In genomic region chr11:35663408-35663702, GRCh38 we compare ENCODE assay signal across 8 cellular contexts. TPM values are rescaled to one million over a fixed set of nuclear protein-coding genes. Genes with fewer than 3 reads are reported as not detected.
DNase-seq lines count a peak whose midpoint lies in the region; ATAC-seq and TF ChIP-seq lines count a peak whose summit lies in the region.

No MANE protein-coding gene starts in this region.

- TSS peak; percentile 33 for BruUV-seq in MCF 10A (replicated peaks; lab: Mats Ljungman, UMichigan)

- no peak for ATAC-seq in left ventricle myocardium superior
- ATAC-seq in aorta (ENCODE audit: low FRiP score) = no peak
- no peak for ATAC-seq in activated CD4-positive, CD25-positive, alpha-beta regulatory T cell treated with anti-CD3 and anti-CD28 coated beads, Interleukin-2, amount 50 U/mL, for 24 hours
- ATAC-seq in GM21360 (IDR thresholded peaks at IDR 0.05; ENCODE audit: unreplicated experiment) = no peak
- no peak for ATAC-seq in GM19023 (IDR thresholded peaks at IDR 0.05; ENCODE audit: unreplicated experiment)

- POLR2A ChIA-PET in MCF 10A (lab: Yijun Ruan, JAX) = interaction anchor here (1.1 to 5.2 kb wide), 4 partner anchors 12 to 44 kb away, joined by 3 to 69 read pairs (median 8); partner anchors contain the start of gene FJX1

- CTCF ChIA-PET in MCF 10A (lab: Yijun Ruan, JAX) = interaction anchor here (0.8 kb wide), 2 partner anchors 20 to 128 kb away, joined by 4 to 5 read pairs; no protein-coding TSS in a partner anchor

- H3K4me1 Mint-ChIP-seq in MCF 10A (ENCODE audit: insufficient read depth, unreplicated experiment) (peaks cover 25% of the 10 kb centered on the region), mesothelial cell of epicardium (peaks cover 30% of the 10 kb centered on the region)

- peaks cover 16% of the 10 kb centered on the region for H3K36me3 ChIP-seq in left ventricle myocardium inferior
- H3K36me3 ChIP-seq in aorta (ENCODE audit: control insufficient read depth in 1 of 2, insufficient read depth in 2 of 2, low read length in 1 of 2) = no peaks in the 10 kb centered on the region

- intact Hi-C loops in left ventricle myocardium inferior (cut with micrococcal nuclease) (no loop called here), left ventricle myocardium superior (cut with micrococcal nuclease) (no loop called here), MCF 10A (cut with micrococcal nuclease) (loop anchor here (5.0 kb wide), 2 partner anchors 134 to 159 kb away; no protein-coding TSS in a partner anchor), aorta (cut with DNase I) (loop anchor here (5.0 kb wide), 1 partner anchor 46 kb away; the partner anchor contains the start of gene FJX1 (in 2 of the 2))

- peak overlapping the region; percentile 100 for H3K4me3 Mint-ChIP-seq in MCF 10A (ENCODE audit: unreplicated experiment)
- peak overlapping the region; percentile 95 for H3K4me3 Mint-ChIP-seq in mesothelial cell of epicardium

- peak overlapping the region; percentile 95 for H3K27ac ChIP-seq in left ventricle myocardium inferior (replicated peaks)
- H3K27ac ChIP-seq in aorta (ENCODE audit: low read depth in 1 of 2, low read length in 2 of 2) = peak overlapping the region in 1 of 2 donors; percentile 80

- H3K9me3 ChIP-seq in left ventricle myocardium inferior (replicated peaks) (peaks cover 48% of the 10 kb centered on the region), aorta (ENCODE audit: control insufficient read depth, low read length) (no peaks in the 10 kb centered on the region)

- H3K27me3 Mint-ChIP-seq in MCF 10A (ENCODE audit: insufficient read depth, unreplicated experiment) (no peaks in the 10 kb centered on the region), mesothelial cell of epicardium (ENCODE audit: low read depth) (no peaks in the 10 kb centered on the region)

- H3K27ac Mint-ChIP-seq in MCF 10A (ENCODE audit: low read depth, unreplicated experiment) (peak overlapping the region; percentile 100), mesothelial cell of epicardium (peak overlapping the region; percentile 99)

- DNase-seq in left ventricle myocardium inferior (no peak), left ventricle myocardium superior (no peak), MCF 10A (ENCODE audit: unreplicated experiment) (no peak), mesothelial cell of epicardium (ENCODE audit: low spot score in 2 of 2, unreplicated experiment in 2 of 2) (no peak), aorta (no peak)

- H3K9me3 Mint-ChIP-seq in MCF 10A (ENCODE audit: unreplicated experiment) (peaks cover 20% of the 10 kb centered on the region), mesothelial cell of epicardium (peaks cover 36% of the 10 kb centered on the region)

- 84 to 89% methylated on average over 10 of the region's 10 CpGs for WGBS in aorta, 2 donors

- H3K27me3 ChIP-seq in left ventricle myocardium inferior (ENCODE audit: low read depth) (no peaks in the 10 kb centered on the region), aorta (ENCODE audit: control insufficient read depth in 1 of 2, insufficient read depth in 2 of 2, low read length in 1 of 2) (no peaks in the 10 kb centered on the region)

- TF ChIP-seq CTCF in left ventricle myocardium inferior (IDR thresholded peaks at IDR 0.05; ENCODE audit: borderline replicate concordance) = no peak
- TF ChIP-seq CTCF in MCF 10A (IDR thresholded peaks at IDR 0.05; ENCODE audit: unreplicated experiment) = no peak
- TF ChIP-seq CTCF in mesothelial cell of epicardium (IDR thresholded peaks at IDR 0.05; ENCODE audit: unreplicated experiment) = no peak

- H3K4me3 ChIP-seq in left ventricle myocardium inferior = peak overlapping the region; percentile 79
- peak overlapping the region; percentile 62 to 65 for H3K4me3 ChIP-seq in aorta (ENCODE audit: low read length in 2 of 2)

- H3K4me1 ChIP-seq in left ventricle myocardium inferior = peaks cover 36% of the 10 kb centered on the region
- H3K4me1 ChIP-seq in aorta (ENCODE audit: control insufficient read depth in 1 of 2, insufficient read depth in 2 of 2, low read length in 2 of 2) = no peaks in the 10 kb centered on the region

- peaks cover 16% of the 10 kb centered on the region for H3K36me3 Mint-ChIP-seq in MCF 10A (ENCODE audit: insufficient read depth, unreplicated experiment)
- peaks cover 43% of the 10 kb centered on the region for H3K36me3 Mint-ChIP-seq in mesothelial cell of epicardium

RNA-seq across cellular contexts. Expression of gene TRIM44, which starts 0.8 kb away (rescaled TPM):
- 42.3 TPM for total RNA-seq in left ventricle myocardium inferior
- total RNA-seq in left ventricle myocardium superior = 38.5 TPM
- 98.5 and 103 TPM in 2 replicates for total RNA-seq in MCF 10A (2022)
- total RNA-seq in mesothelial cell of epicardium = 81.2 to 88.2 TPM (median 86.6 TPM) in 3 replicates
- 10 to 100 TPM; 55.2 to 63.3 TPM for total RNA-seq in aorta
- 10 to 100 TPM; 10.3 to 12.6 TPM for polyA plus RNA-seq in aorta

RNA-seq across cellular contexts. Expression of gene FJX1, which starts 45.1 kb away (rescaled TPM):
- total RNA-seq in left ventricle myocardium inferior (0.88 TPM), left ventricle myocardium superior (1.2 TPM), MCF 10A (2022) (33.3 and 53.7 TPM in 2 replicates), mesothelial cell of epicardium (70.7 to 73.1 TPM (median 72.8 TPM) in 3 replicates), aorta (10 to 100 TPM in 1 of 2 donors, 1 to 10 TPM in 1; 5.8 to 10.4 TPM)
- polyA plus RNA-seq in aorta = under 1 TPM in 1 of 2 donors, not detected in 1; 1.00 TPM

Comparison
In these comparisons a context has a peak if more than half of its experiments do, and no peak if none do; other contexts are left out.
1. intact Hi-C loops: an anchor here in MCF 10A (5.0 kb wide) and aorta (5.0 kb wide); none called in left ventricle myocardium inferior and left ventricle myocardium superior.